In the genomic region with DNA sequence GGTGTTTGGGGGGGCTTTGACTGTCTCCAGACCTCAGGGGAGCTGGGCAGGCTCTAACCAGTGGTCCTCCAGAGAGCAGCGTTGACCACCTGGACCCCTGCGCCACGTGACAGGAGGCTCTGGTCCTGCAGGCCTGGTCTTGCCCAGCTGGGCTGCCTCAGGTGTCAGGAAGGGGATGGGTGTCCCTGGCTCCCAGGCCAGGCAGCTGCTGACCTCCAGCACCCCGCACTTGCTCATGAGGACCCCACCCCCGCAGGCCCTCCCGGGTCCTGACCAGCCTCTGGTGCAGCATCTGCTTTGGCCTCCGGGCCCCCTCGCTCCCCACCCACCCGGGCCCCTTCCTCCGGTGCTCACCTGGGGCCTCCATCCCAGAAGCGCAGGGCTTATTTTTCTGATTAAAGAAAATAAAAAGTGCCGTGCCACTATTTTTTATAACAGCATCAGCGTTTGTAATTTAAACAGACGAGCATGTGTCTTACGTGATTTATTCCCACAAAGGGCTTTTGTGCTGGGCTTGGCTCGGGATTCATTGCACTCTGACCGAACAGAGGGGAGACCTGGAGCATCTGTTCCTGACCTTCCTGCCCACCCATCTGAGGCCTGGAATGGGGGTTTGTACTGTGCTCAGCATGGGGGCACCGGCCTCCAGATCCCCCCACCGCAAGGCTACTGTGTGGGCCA, we compare ENCODE assay signal across 22 cellular contexts.
"Had no signal": no experiment of that assay in that cellular context is flagged by ENCODE, and none has a peak within 500 bp of the region (broad histone marks: within the 10 kb centered on the region; RNA-seq: fewer than 3 reads in every experiment).

No MANE protein-coding gene starts in this region.

- H3K9me3 ChIP-seq: esophagus squamous epithelium, gastrocnemius medialis, prostate gland, right atrium auricular region, vagina had no signal

- H3K27ac Mint-ChIP-seq: activated CD4-positive, alpha-beta memory T cell treated with anti-CD3 and anti-CD28 coated beads for 36 hours; activated CD4-positive, alpha-beta T cell treated with anti-CD3 and anti-CD28 coated beads for 36 hours; type B pancreatic cell had no signal

- H3K4me3 Mint-ChIP-seq: activated CD4-positive, alpha-beta memory T cell treated with anti-CD3 and anti-CD28 coated beads for 36 hours; activated CD4-positive, alpha-beta T cell treated with anti-CD3 and anti-CD28 coated beads for 36 hours; type B pancreatic cell; WTC11 had no signal

- H3K27me3 ChIP-seq: brain microvascular endothelial cell, esophagus squamous epithelium, gastrocnemius medialis, heart right ventricle, left lung, right atrium auricular region, vagina had no signal

- DNase-seq: activated CD4-positive, alpha-beta memory T cell treated with anti-CD3 and anti-CD28 coated beads for 36 hours; activated CD4-positive, alpha-beta T cell treated with anti-CD3 and anti-CD28 coated beads for 36 hours; activated effector memory CD4-positive, alpha-beta T cell treated with anti-CD3 and anti-CD28 coated beads, Interleukin-2, amount 50 U/mL, for 16 hours; activated naive CD4-positive, alpha-beta T cell treated with anti-CD3 and anti-CD28 coated beads, Interleukin-2, amount 50 U/mL, for 16 hours; aorta; brain microvascular endothelial cell; central memory CD4-positive, alpha-beta T cell; esophagus squamous epithelium; gastrocnemius medialis; heart right ventricle; kidney; left lung; naive thymus-derived CD8-positive, alpha-beta T cell; stimulated activated CD4-positive, alpha-beta T cell treated with anti-CD3 and anti-CD28 coated beads, Interleukin-4, amount 100 ng/mL, for 24 hours; stimulated activated naive CD8-positive, alpha-beta T cell treated with anti-CD3 and anti-CD28 coated beads, Interleukin-15, Interleukin-2, amounts not matched to agents 100 U/mL and 50 U/mL, for 24 hours; T1000 had no signal

- H3K9me3 Mint-ChIP-seq: activated CD4-positive, alpha-beta memory T cell treated with anti-CD3 and anti-CD28 coated beads for 36 hours; type B pancreatic cell; WTC11 had no signal

- H3K36me3 ChIP-seq: prostate gland had no signal

- H3K4me3 ChIP-seq: esophagus squamous epithelium, gastrocnemius medialis, heart right ventricle, left lung, lung, prostate gland, right atrium auricular region, vagina had no signal

- H3K27me3 Mint-ChIP-seq: activated CD4-positive, alpha-beta memory T cell treated with anti-CD3 and anti-CD28 coated beads for 36 hours; activated CD4-positive, alpha-beta T cell treated with anti-CD3 and anti-CD28 coated beads for 36 hours; naive thymus-derived CD8-positive, alpha-beta T cell; type B pancreatic cell had no signal

- H3K36me3 Mint-ChIP-seq: WTC11 had no signal

- H3K27ac ChIP-seq: brain microvascular endothelial cell, gastrocnemius medialis, heart right ventricle, left lung, prostate gland, right atrium auricular region, vagina had no signal
